8 cellular contexts compared by ENCODE assay signal in the genomic region with DNA sequence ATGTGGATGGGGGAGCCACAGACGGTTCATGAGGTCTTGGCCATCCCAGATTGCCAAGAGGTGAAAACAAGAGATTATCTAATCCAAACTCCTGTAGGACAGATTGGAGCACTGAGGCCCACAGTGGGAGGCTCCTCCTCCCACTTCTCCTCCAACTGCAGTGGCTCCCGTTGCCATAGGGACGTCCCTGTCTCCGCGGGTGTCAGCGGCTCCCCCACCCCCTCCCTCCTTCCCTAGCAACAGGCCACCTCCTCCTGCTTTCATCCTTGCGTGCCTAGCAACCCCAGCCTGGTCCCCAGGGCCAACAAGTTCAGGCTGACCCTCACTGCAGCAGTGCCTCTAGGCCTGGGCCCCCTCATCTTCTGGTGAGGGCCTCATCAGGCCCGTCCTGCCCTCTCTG. TPM values are rescaled to one million over a fixed set of nuclear protein-coding genes. Genes with fewer than 3 reads are reported as not detected.
DNase-seq lines count a peak whose midpoint lies in the region; ATAC-seq and TF ChIP-seq lines count a peak whose summit lies in the region.

No MANE protein-coding gene starts in this region.

- no peak for TF ChIP-seq POLR2A in testis (IDR thresholded peaks at IDR 0.05)

- no TSS peak for BruUV-seq in Panc1 (replicated peaks; lab: Mats Ljungman, UMichigan)

- no peaks in the 10 kb centered on the region for H3K27me3 ChIP-seq in Panc1 (ENCODE audit: control insufficient read depth, insufficient read depth, low read length)
- no peaks in the 10 kb centered on the region for H3K27me3 ChIP-seq in testis

- H3K27ac Mint-ChIP-seq in effector memory CD8-positive, alpha-beta T cell = peak overlapping the region; percentile 92 to 96

- CTCF ChIA-PET in Panc1 (lab: Charles Lee) = interaction anchor here (0.9 to 1.5 kb wide), 2 partner anchors 25 to 33 kb away, joined by 6 to 7 read pairs; no protein-coding TSS in a partner anchor

- H3K36me3 ChIP-seq in Panc1 (ENCODE audit: control insufficient read depth, insufficient read depth, low read length) = no peaks in the 10 kb centered on the region
- H3K36me3 ChIP-seq in testis (ENCODE audit: low read depth, missing control alignments) = no peaks in the 10 kb centered on the region

- WGBS in testis, 2 donors = 49 to 67% methylated on average over 3 to 6 of the region's 8 CpGs

- H3K27ac ChIP-seq in Panc1 (ENCODE audit: low read length) (peak overlapping the region; percentile 70), testis (no peak overlapping the region)

- H3K4me1 ChIP-seq in Panc1 (ENCODE audit: control insufficient read depth, insufficient read depth, low read length) (peaks cover 25% of the 10 kb centered on the region), testis (no peaks in the 10 kb centered on the region)

- H3K4me3 Mint-ChIP-seq in effector memory CD8-positive, alpha-beta T cell = peak overlapping the region; percentile 74 to 83

- intact Hi-C loops in Panc1 (cut with micrococcal nuclease; ENCODE audit: unreplicated experiment) = no loop called here
- intact Hi-C loops in testis (cut with DNase I; ENCODE audit: low total_unique reads) = no loop called here

- H3K36me3 Mint-ChIP-seq in effector memory CD8-positive, alpha-beta T cell (ENCODE audit: insufficient read depth) = peaks cover 3% of the 10 kb centered on the region

- ATAC-seq in Panc1 (no peak), HG03135 (IDR thresholded peaks at IDR 0.05; ENCODE audit: unreplicated experiment) (no peak)
- ATAC-seq in effector memory CD8-positive, alpha-beta T cell (replicated peaks) = peak; percentile 25

- DNase-seq in NCI-H82 (lab: John Stamatoyannopoulos, UW) (peak; percentile 50), NCI-H82 treated with DMSO at 0.1 percent for 48 hours (lab: John Stamatoyannopoulos, UW; ENCODE audit: unreplicated experiment) (no peak), Panc1 (ENCODE audit: low read depth, low spot score) (no peak), nucleus accumbens (lab: John Stamatoyannopoulos, UW) (peak in 51 of 56 donors; percentile 9 to 76 (median 42)), EL (no peak), testis (no peak)
- DNase-seq in effector memory CD8-positive, alpha-beta T cell = no peak

- H3K9me3 ChIP-seq in Panc1 (ENCODE audit: control insufficient read depth, insufficient read depth, low read depth, low read length) = no peaks in the 10 kb centered on the region
- H3K9me3 ChIP-seq in testis = no peaks in the 10 kb centered on the region

- H3K4me3 ChIP-seq in Panc1 (ENCODE audit: low read depth in 2 of 2, low read length in 2 of 2) (no peak overlapping the region), testis (no peak overlapping the region)

- in situ Hi-C loops in Panc1 (cut with HindIII; ENCODE audit: low pct_unique_long_range_greater_than_20kb, low sequenced_read_pairs) = no loop called here

- POLR2A ChIA-PET in Panc1 (lab: Charles Lee) = interaction anchor here (0.6 kb wide), 1 partner anchor 116 kb away, joined by 3 read pairs; no protein-coding TSS in a partner anchor

- peaks cover 23 to 32% of the 10 kb centered on the region in 2 donors for H3K4me1 Mint-ChIP-seq in effector memory CD8-positive, alpha-beta T cell (ENCODE audit: low read depth in 2 of 2)

- TF ChIP-seq CTCF in Panc1 (IDR thresholded peaks at IDR 0.05) = no peak
- no peak for TF ChIP-seq CTCF in testis (IDR thresholded peaks at IDR 0.05)

- H3K27me3 Mint-ChIP-seq in effector memory CD8-positive, alpha-beta T cell = no peaks in the 10 kb centered on the region

- no peaks in the 10 kb centered on the region for H3K9me3 Mint-ChIP-seq in effector memory CD8-positive, alpha-beta T cell

RNA-seq across cellular contexts. Expression of a gene that starts 6.8 kb away (rescaled TPM):
- total RNA-seq in Panc1 (2021; ENCODE audit: unreplicated experiment) (38.8 TPM), testis (10 to 100 TPM; 15.6 to 19.9 TPM)
- polyA plus RNA-seq in Panc1 (2012; ENCODE audit: insufficient read length) = 50.7 TPM
- 19.3 TPM for polyA plus RNA-seq in testis (ENCODE audit: insufficient read depth, low read depth, low replicate concordance)

Comparison
In these comparisons a context has a peak if more than half of its experiments do, and no peak if none do; other contexts are left out.
1. DNase-seq: peak in NCI-H82 (single experiment) and nucleus accumbens (51 of 56); none in NCI-H82 treated with DMSO at 0.1 percent for 48 hours (single experiment), Panc1 (single experiment), effector memory CD8-positive, alpha-beta T cell (0 of 3), EL (single experiment) and testis (single experiment).